9 cellular contexts compared by ENCODE assay signal in genomic region chr19:15631817-15632216, GRCh38.
A peak's percentile ranks its signal among the peaks of the same experiment; 100 is the strongest.
DNase-seq lines count a peak whose midpoint lies in the region; ATAC-seq, FAIRE-seq and TF ChIP-seq lines count a peak whose summit lies in the region.
"Had no signal": no experiment of that assay in that cellular context is flagged by ENCODE, and none has a peak within 500 bp of the region (broad histone marks: within the 10 kb centered on the region; RNA-seq: fewer than 3 reads in every experiment).

No MANE protein-coding gene starts in this region.

- in situ Hi-C loops in ACHN (cut with HindIII; ENCODE audit: low pct_ligation_motif_present, low pct_unique_long_range_greater_than_20kb, low sequenced_read_pairs): no loop called here

- peak; percentile 2 for DNase-seq in ACHN
- no peak for DNase-seq in GM12864 (ENCODE audit: low read depth)
- DNase-seq in RWPE1 (ENCODE audit: low spot score): peak; percentile 63
- DNase-seq in epithelial cell of esophagus (ENCODE audit: low read depth): no peak
- no peak for DNase-seq in GF-D8 (lab: John Stamatoyannopoulos, UW)
- DNase-seq in D721Med (ENCODE audit: insufficient read length, low spot score): no peak

- TF ChIP-seq CTCF in GM12864 (IDR thresholded peaks at IDR 0.05; ENCODE audit: low read depth, low read length, missing control alignments) (peak; percentile 35), RWPE1 (conservative IDR thresholded peaks at IDR 0.05; ENCODE audit: low read depth) (peak; percentile 64), epithelial cell of esophagus (IDR thresholded peaks at IDR 0.05; ENCODE audit: insufficient read depth, low read depth, low read length, missing control alignments) (peak; percentile 45), D721Med (IDR thresholded peaks at IDR 0.05; ENCODE audit: insufficient read depth, missing control alignments) (no peak)

- no peak for ATAC-seq in HG03095 (IDR thresholded peaks at IDR 0.05; ENCODE audit: unreplicated experiment)
- ATAC-seq in GM18909 (IDR thresholded peaks at IDR 0.05; ENCODE audit: poor library complexity, unreplicated experiment): no peak

- H3K4me3 ChIP-seq in GM12864 (ENCODE audit: low read depth, low read length) (no peak overlapping the region), epithelial cell of esophagus (ENCODE audit: low read length) (no peak overlapping the region)

- H3K27ac ChIP-seq in RWPE1: no peak overlapping the region

- POLR2A ChIA-PET in RWPE1 (lab: Yijun Ruan, JAX; ENCODE audit: low non-redundant PET): no interaction called here

- CTCF ChIA-PET in RWPE1 (lab: Yijun Ruan, JAX): interaction anchor here (0.6 to 1.4 kb wide), 4 partner anchors 175 to 493 kb away, joined by 3 to 4 read pairs (median 3); no protein-coding TSS in a partner anchor

- no peak for FAIRE-seq in D721Med (lab: Jason Lieb, UNC)
- FAIRE-seq: astrocyte had no signal

Comparison
In these comparisons a context has a peak if more than half of its experiments do, and no peak if none do; other contexts are left out.
1. DNase-seq: peak in ACHN (single experiment) and RWPE1 (single experiment); none in GM12864 (single experiment), epithelial cell of esophagus (single experiment), GF-D8 (single experiment) and D721Med (single experiment).